Comparison of ENCODE assay signal across 8 cellular contexts in genomic region chr17:59366773-59367656, GRCh38. TPM values are rescaled to one million over a fixed set of nuclear protein-coding genes. Genes with fewer than 3 reads are reported as not detected.
DNase-seq lines count a peak whose midpoint lies in the region; TF ChIP-seq lines count a peak whose summit lies in the region.

No MANE protein-coding gene starts in this region.

- H3K4me1 ChIP-seq in ectodermal cell (ENCODE audit: control insufficient read depth, insufficient read depth, low read length) = peaks cover 81% of the 10 kb centered on the region
- peaks cover 54 to 78% of the 10 kb centered on the region in 2 donors for H3K4me1 ChIP-seq in muscle layer of duodenum (ENCODE audit: control insufficient read depth in 1 of 2, insufficient read depth in 2 of 2, low read length in 2 of 2)

- H3K27me3 ChIP-seq in ectodermal cell (ENCODE audit: control insufficient read depth, insufficient read depth, low read length, poor library complexity, severe bottlenecking) = no peaks in the 10 kb centered on the region
- H3K27me3 ChIP-seq in muscle layer of duodenum (ENCODE audit: low read depth, low read length) = no peaks in the 10 kb centered on the region

- peak overlapping the region; percentile 97 for H3K27ac ChIP-seq in ectodermal cell (ENCODE audit: insufficient read depth, low read depth, low read length, poor library complexity, severe bottlenecking)
- H3K27ac ChIP-seq in muscle layer of duodenum (ENCODE audit: low read length) = peak overlapping the region; percentile 84

- H3K36me3 ChIP-seq in ectodermal cell (ENCODE audit: control insufficient read depth, insufficient read depth, low read length) (no peaks in the 10 kb centered on the region), muscle layer of duodenum (ENCODE audit: control insufficient read depth in 1 of 2, insufficient read depth in 2 of 2, low read length in 2 of 2) (no peaks in the 10 kb centered on the region)

- WGBS in ectodermal cell, 2 experiments = 47 to 48% methylated on average over 7 to 8 of the region's 8 CpGs

- H3K9me3 ChIP-seq in ectodermal cell (ENCODE audit: control insufficient read depth, low read length) = no peaks in the 10 kb centered on the region
- no peaks in the 10 kb centered on the region for H3K9me3 ChIP-seq in muscle layer of duodenum (ENCODE audit: control insufficient read depth in 1 of 2, low read length in 2 of 2)

- in situ Hi-C loops in GM13976 (cut with MboI; ENCODE audit: low sequenced_read_pairs, unreplicated experiment) = no loop called here

- DNase-seq in DMS53 (lab: John Stamatoyannopoulos, UW) (peak; percentile 91), NCI-H226 (peak; percentile 33), globus pallidus (ENCODE audit: low spot score) (no peak), iPS-NIHi7 (ENCODE audit: extremely low spot score) (no peak), SKM-1 (lab: John Stamatoyannopoulos, UW; ENCODE audit: unreplicated experiment) (no peak), GM13976 (ENCODE audit: low spot score) (no peak)

- H3K4me3 ChIP-seq in ectodermal cell (ENCODE audit: insufficient read depth, low read depth, low read length) (no peak overlapping the region), muscle layer of duodenum (ENCODE audit: low read depth in 1 of 2, low read length in 2 of 2) (peak overlapping the region; percentile 9 to 32)

- TF ChIP-seq CTCF in GM13976 (IDR thresholded peaks at IDR 0.05; ENCODE audit: borderline replicate concordance, control extremely low read depth, extremely low read depth, insufficient read depth, missing control alignments) = no peak

RNA-seq across cellular contexts. Expression of gene YPEL2, which starts 35.6 kb away (rescaled TPM):
- polyA plus RNA-seq in ectodermal cell (2013, experiment 1 of 4) = 10.1 TPM
- 12.5 TPM for polyA plus RNA-seq in ectodermal cell (2013, experiment 2 of 4)
- polyA plus RNA-seq in ectodermal cell (2013, experiment 3 of 4) = 7.5 TPM
- polyA plus RNA-seq in ectodermal cell (2013, experiment 4 of 4) = 10.6 TPM

Comparison
In these comparisons a context has a peak if more than half of its experiments do, and no peak if none do; other contexts are left out.
1. DNase-seq: peak in DMS53 (single experiment) and NCI-H226 (single experiment); none in globus pallidus (single experiment), iPS-NIHi7 (single experiment), SKM-1 (single experiment) and GM13976 (single experiment).